ENCODE assay signal across 7 cellular contexts in the genomic region with DNA sequence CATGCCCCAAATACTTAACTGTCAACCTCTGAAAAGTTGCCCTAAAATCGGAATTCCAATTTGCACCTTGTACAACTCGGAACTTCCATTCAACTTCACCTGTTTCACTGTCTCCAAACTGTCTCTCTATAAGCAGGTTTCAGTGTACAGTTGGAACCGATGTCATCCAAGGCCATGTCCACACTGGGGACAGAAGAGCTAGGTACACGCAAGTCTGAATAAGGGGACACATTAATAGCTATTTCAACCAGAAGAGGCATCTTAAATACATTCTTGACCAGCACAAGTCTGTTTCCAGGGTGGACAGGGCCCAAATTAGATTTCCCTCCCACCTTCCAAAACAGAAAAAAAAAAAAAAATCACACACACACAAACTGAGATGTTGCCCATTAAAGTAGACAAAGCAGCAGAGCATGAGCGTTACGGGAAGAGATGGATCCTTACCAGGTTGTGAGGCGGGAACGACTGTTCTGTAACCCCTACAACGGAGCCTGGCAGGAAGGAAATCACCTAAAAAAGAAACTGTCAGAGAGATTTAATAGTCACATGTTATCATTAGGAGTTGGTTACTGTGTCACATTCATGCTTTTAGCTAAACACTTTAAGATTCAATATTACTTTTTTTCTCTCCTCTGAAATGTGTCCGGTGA. TPM values are rescaled to one million over a fixed set of nuclear protein-coding genes. Genes with fewer than 3 reads are reported as not detected.
A peak's percentile ranks its signal among the peaks of the same experiment; 100 is the strongest.
DNase-seq lines count a peak whose midpoint lies in the region; ATAC-seq and TF ChIP-seq lines count a peak whose summit lies in the region.

No MANE protein-coding gene starts in this region.

- peak overlapping the region; percentile 99 for H3K4me3 ChIP-seq in ectodermal cell (ENCODE audit: insufficient read depth, low read depth, low read length)

- peak; percentile 14 for DNase-seq in GM10266 (ENCODE audit: extremely low spot score)
- peak; percentile 49 for DNase-seq in NCI-H2171 treated with DMSO at 0.1 percent for 48 hours (lab: John Stamatoyannopoulos, UW)
- DNase-seq in nephron progenitor cell: no peak
- DNase-seq in DMS153 treated with DMSO at 0.1 percent for 48 hours (lab: John Stamatoyannopoulos, UW; ENCODE audit: unreplicated experiment): no peak

- no peaks in the 10 kb centered on the region for H3K9me3 Mint-ChIP-seq in nephron progenitor cell

- ATAC-seq in HG03135 (IDR thresholded peaks at IDR 0.05; ENCODE audit: unreplicated experiment): no peak
- ATAC-seq in GM19455 (IDR thresholded peaks at IDR 0.05; ENCODE audit: unreplicated experiment): no peak

- peaks cover 54% of the 10 kb centered on the region for H3K4me1 Mint-ChIP-seq in nephron progenitor cell

- no peaks in the 10 kb centered on the region for H3K9me3 ChIP-seq in ectodermal cell (ENCODE audit: control insufficient read depth, low read length)

- peaks cover 46% of the 10 kb centered on the region for H3K36me3 Mint-ChIP-seq in nephron progenitor cell (ENCODE audit: low read depth)

- no peaks in the 10 kb centered on the region for H3K27me3 ChIP-seq in ectodermal cell (ENCODE audit: control insufficient read depth, insufficient read depth, low read length, poor library complexity, severe bottlenecking)

- 5% methylated on average over 9 of the region's 10 CpGs for whole genome bisulfite sequencing in ectodermal cell, 2 experiments

- no peak overlapping the region for H3K27ac ChIP-seq in ectodermal cell (ENCODE audit: insufficient read depth, low read depth, low read length, poor library complexity, severe bottlenecking)

- peak overlapping the region; percentile 96 for H3K4me3 Mint-ChIP-seq in nephron progenitor cell

- TF ChIP-seq CTCF in GM10266 (IDR thresholded peaks at IDR 0.05; ENCODE audit: control insufficient read depth, insufficient read depth, low read depth, missing control alignments) (no peak), nephron progenitor cell (IDR thresholded peaks at IDR 0.05) (no peak)

- no peaks in the 10 kb centered on the region for H3K4me1 ChIP-seq in ectodermal cell (ENCODE audit: control insufficient read depth, insufficient read depth, low read length)

- H3K27me3 Mint-ChIP-seq in nephron progenitor cell (ENCODE audit: low read depth, poor library complexity): peaks cover 3% of the 10 kb centered on the region

- H3K36me3 ChIP-seq in ectodermal cell (ENCODE audit: control insufficient read depth, insufficient read depth, low read length): no peaks in the 10 kb centered on the region

- peak overlapping the region; percentile 100 for H3K27ac Mint-ChIP-seq in nephron progenitor cell

RNA-seq across cellular contexts. Expression of a gene that starts 1.7 kb away (rescaled TPM):
- polyA plus RNA-seq in ectodermal cell (2013, experiment 1 of 4): 67.6 TPM
- polyA plus RNA-seq in ectodermal cell (2013, experiment 2 of 4): 73.5 TPM
- polyA plus RNA-seq in ectodermal cell (2013, experiment 3 of 4): 55.3 TPM
- 58.2 TPM for polyA plus RNA-seq in ectodermal cell (2013, experiment 4 of 4)

RNA-seq across cellular contexts. Expression of a gene that starts 15.4 kb away (rescaled TPM):
- 39.5 TPM for polyA plus RNA-seq in ectodermal cell (2013, experiment 1 of 4)
- 35.8 TPM for polyA plus RNA-seq in ectodermal cell (2013, experiment 2 of 4)
- 36.5 TPM for polyA plus RNA-seq in ectodermal cell (2013, experiment 3 of 4)
- polyA plus RNA-seq in ectodermal cell (2013, experiment 4 of 4): 38.3 TPM

RNA-seq across cellular contexts. Expression of a gene that starts 22.8 kb away (rescaled TPM):
- polyA plus RNA-seq in ectodermal cell (2013, experiment 1 of 4): 0.39 TPM
- polyA plus RNA-seq in ectodermal cell (2013, experiment 2 of 4): 0.32 TPM
- polyA plus RNA-seq in ectodermal cell (2013, experiment 3 of 4): not detected
- 0.32 TPM for polyA plus RNA-seq in ectodermal cell (2013, experiment 4 of 4)

RNA-seq across cellular contexts. Expression of a gene that starts 34.8 kb away (rescaled TPM):
- 82.1 TPM for polyA plus RNA-seq in ectodermal cell (2013, experiment 1 of 4)
- 72.6 TPM for polyA plus RNA-seq in ectodermal cell (2013, experiment 2 of 4)
- polyA plus RNA-seq in ectodermal cell (2013, experiment 3 of 4): 75.1 TPM
- 77.7 TPM for polyA plus RNA-seq in ectodermal cell (2013, experiment 4 of 4)

RNA-seq across cellular contexts. Expression of a gene that starts 36.1 kb away (rescaled TPM):
- polyA plus RNA-seq in ectodermal cell (2013, experiment 1 of 4): 3.5 TPM
- 2.9 TPM for polyA plus RNA-seq in ectodermal cell (2013, experiment 2 of 4)
- polyA plus RNA-seq in ectodermal cell (2013, experiment 3 of 4): 1.9 TPM
- 2.4 TPM for polyA plus RNA-seq in ectodermal cell (2013, experiment 4 of 4)

Comparison
In these comparisons a context has a peak if more than half of its experiments do, and no peak if none do; other contexts are left out.
1. DNase-seq: peak in GM10266 (single experiment) and NCI-H2171 treated with DMSO at 0.1 percent for 48 hours (single experiment); none in nephron progenitor cell (single experiment) and DMS153 treated with DMSO at 0.1 percent for 48 hours (single experiment).